In genomic region chr5:171201285-171201684, GRCh38 we compare ENCODE assay signal across 1 cellular context.
TF ChIP-seq lines count a peak whose summit lies in the region.

No MANE protein-coding gene starts in this region.

TF ChIP-seq in HEK293, 187 proteins besides CTCF, POLR2A, EP300 and RAD21 (continued from another document):
- TF ChIP-seq REST (tag by site-specific recombination; IDR thresholded peaks at IDR 0.05) (no peak), OSR2 (tag by site-specific recombination; IDR thresholded peaks at IDR 0.05) (peak; percentile 64), ZNF148 (tag by site-specific recombination; IDR thresholded peaks at IDR 0.05; ENCODE audit: borderline replicate concordance) (no peak), ZNF335 (tag by site-specific recombination; conservative IDR thresholded peaks at IDR 0.05) (no peak), KLF10 (tag by site-specific recombination; IDR thresholded peaks at IDR 0.05) (no peak), MZF1 (tag by site-specific recombination; IDR thresholded peaks at IDR 0.05; ENCODE audit: borderline replicate concordance) (no peak), ZSCAN30 (tag by site-specific recombination; IDR thresholded peaks at IDR 0.05) (0 out of 2 replicates have a peak, but pooled peaks have one; percentile 37), SP7 (tag by site-specific recombination; IDR thresholded peaks at IDR 0.05) (peak; percentile 63), EGR2 (tag by site-specific recombination; IDR thresholded peaks at IDR 0.05; ENCODE audit: low read depth) (no peak), ZNF596 (tag by site-specific recombination; IDR thresholded peaks at IDR 0.05) (peak; percentile 29; the same call in 1 of the 2 replicates), ZBTB48 (tag by site-specific recombination; IDR thresholded peaks at IDR 0.05) (no peak), ZNF660 (tag by site-specific recombination; IDR thresholded peaks at IDR 0.05) (peak; percentile 49; the same call in 1 of the 2 replicates)
